In genomic region chr7:32888505-32888904, GRCh38 we compare ENCODE assay signal across 19 cellular contexts. TPM values are rescaled to one million over a fixed set of nuclear protein-coding genes. Genes with fewer than 3 reads are reported as not detected.
DNase-seq lines count a peak whose midpoint lies in the region; ATAC-seq and TF ChIP-seq lines count a peak whose summit lies in the region.
"Had no signal": no experiment of that assay in that cellular context is flagged by ENCODE, and none has a peak within 500 bp of the region (broad histone marks: within the 10 kb centered on the region; RNA-seq: fewer than 3 reads in every experiment).

No MANE protein-coding gene starts in this region.

- no peaks in the 10 kb centered on the region for H3K27me3 Mint-ChIP-seq in chondrocyte (ENCODE audit: low read depth)

- TF ChIP-seq CTCF in SK-N-SH (IDR thresholded peaks at IDR 0.05) (no peak), NB4 (IDR thresholded peaks at IDR 0.05; ENCODE audit: low read depth, low read length) (no peak), chondrocyte (IDR thresholded peaks at IDR 0.05) (no peak), gastrocnemius medialis (IDR thresholded peaks at IDR 0.05 in 4 of 5, conservative IDR thresholded peaks at IDR 0.05 in 1 of 5) (no peak), WERI-Rb-1 (IDR thresholded peaks at IDR 0.05; ENCODE audit: low read depth, low read length) (no peak)

- DNase-seq in SK-N-SH (no peak), NB4 (ENCODE audit: low read depth) (no peak), chondrocyte (ENCODE audit: low spot score) (no peak), gastrocnemius medialis (no peak), WERI-Rb-1 (no peak), cerebellum (ENCODE audit: low spot score) (no peak), 8988T (no peak)
- DNase-seq: activated CD4-positive, CD25-positive, alpha-beta regulatory T cell treated with anti-CD3 and anti-CD28 coated beads, Interleukin-2, amount 50 U/mL, for 72 hours; DMS79; effector memory CD4-positive, alpha-beta T cell; glutamatergic neuron; HCEC 1CT; NCI-H1417; NCI-H526 treated with DMSO at 0.1 percent for 48 hours; posterior cingulate gyrus; SHP77; stimulated activated CD4-positive, alpha-beta T cell treated with anti-CD3 and anti-CD28 coated beads, Interleukin-4, amount 100 ng/mL, for 24 hours had no signal

- intact Hi-C loops in gastrocnemius medialis (cut with DNase I; ENCODE audit: low total_unique reads), result no loop called here

- no peak overlapping the region for H2AFZ ChIP-seq in SK-N-SH (ENCODE audit: low read depth)

- POLR2A ChIA-PET in SK-N-SH (lab: Yijun Ruan, JAX), result no interaction called here

- 97% methylated on average over 6 of the region's 6 CpGs for WGBS in SK-N-SH (ENCODE audit: low lambda C conversion rate)

- TF ChIP-seq EP300 in SK-N-SH (IDR thresholded peaks at IDR 0.05; ENCODE audit: borderline replicate concordance in 1 of 2, low read depth in 1 of 2, low read length in 1 of 2), result no peak

- no peak for TF ChIP-seq POLR2A in NB4 (IDR thresholded peaks at IDR 0.05; ENCODE audit: extremely low read depth, insufficient read length)
- TF ChIP-seq POLR2A in gastrocnemius medialis (IDR thresholded peaks at IDR 0.05), result no peak

- H3K4me3 ChIP-seq in SK-N-SH (ENCODE audit: low read depth in 2 of 2, low read length in 1 of 2), result no peak overlapping the region
- peak overlapping the region; percentile 16 for H3K4me3 ChIP-seq in NB4 (ENCODE audit: low read depth, low read length)
- H3K4me3 ChIP-seq in gastrocnemius medialis, result peak overlapping the region; percentile 1 to 67 (median 63)
- no peak overlapping the region for H3K4me3 ChIP-seq in WERI-Rb-1 (ENCODE audit: low read depth, low read length)

- H3K9me3 Mint-ChIP-seq in chondrocyte (ENCODE audit: low read depth), result no peaks in the 10 kb centered on the region

- CTCF ChIA-PET in SK-N-SH (lab: Yijun Ruan, JAX), result interaction anchor here (0.9 to 6.1 kb wide), 3 partner anchors 17 to 55 kb away, joined by 3 to 37 read pairs (median 17); no protein-coding TSS in a partner anchor

- no peak overlapping the region for H3K9ac ChIP-seq in SK-N-SH

- H3K9me2 ChIP-seq in SK-N-SH, result no peaks in the 10 kb centered on the region

- H3K27ac Mint-ChIP-seq in chondrocyte (ENCODE audit: unreplicated experiment), result peak overlapping the region; percentile 69

- no peaks in the 10 kb centered on the region for H3K36me3 Mint-ChIP-seq in chondrocyte (ENCODE audit: low read depth)

- H3K4me1 ChIP-seq in SK-N-SH (ENCODE audit: control insufficient read depth in 1 of 2, insufficient read depth in 2 of 2, low read depth in 1 of 2, low read length in 1 of 2) (peaks cover 24 to 33% of the 10 kb centered on the region in 2 experiments; a peak in 3 of 4 replicates), gastrocnemius medialis (peaks cover 66 to 69% of the 10 kb centered on the region in 2 donors)

- peaks cover 39% of the 10 kb centered on the region for H3F3A ChIP-seq in SK-N-SH (replicated peaks; ENCODE audit: insufficient read depth)

- H3K27ac ChIP-seq in SK-N-SH (ENCODE audit: low read depth in 2 of 2, low read length in 1 of 2), result no peak overlapping the region
- peak overlapping the region; percentile 90 to 99 (median 96) for H3K27ac ChIP-seq in gastrocnemius medialis
- no peak overlapping the region for H3K27ac ChIP-seq in WERI-Rb-1
- H3K27ac ChIP-seq: 22Rv1 had no signal

- peaks cover 0 to 8% of the 10 kb centered on the region in 2 experiments for H3K36me3 ChIP-seq in SK-N-SH (replicated peaks in 1 of 2; ENCODE audit: control insufficient read depth in 1 of 2, insufficient read depth in 2 of 2, low read length in 1 of 2)
- H3K36me3 ChIP-seq in gastrocnemius medialis, result no peaks in the 10 kb centered on the region
- H3K36me3 ChIP-seq in WERI-Rb-1, result peaks cover 3% of the 10 kb centered on the region

- no peak for ATAC-seq in SK-N-SH treated with all-trans-retinoic acid at 6 μM for 48 hours
- no peak for ATAC-seq in gastrocnemius medialis

- no peak for TF ChIP-seq RAD21 in SK-N-SH (IDR thresholded peaks at IDR 0.05; ENCODE audit: low read length)

- H3K79me2 ChIP-seq in SK-N-SH (ENCODE audit: insufficient read depth), result peaks cover 75% of the 10 kb centered on the region

- H3K4me3 Mint-ChIP-seq in chondrocyte (ENCODE audit: unreplicated experiment), result no peak overlapping the region

- peak overlapping the region; percentile 22; the same call in 1 of the 2 replicates for H3K4me2 ChIP-seq in SK-N-SH

- H3K4me1 Mint-ChIP-seq in chondrocyte (ENCODE audit: low read depth), result peaks cover 54% of the 10 kb centered on the region

- H3K27me3 ChIP-seq in SK-N-SH (ENCODE audit: insufficient read depth), result no peaks in the 10 kb centered on the region
- no peaks in the 10 kb centered on the region for H3K27me3 ChIP-seq in gastrocnemius medialis
- H3K27me3 ChIP-seq in WERI-Rb-1 (ENCODE audit: insufficient read depth, low read depth, severe bottlenecking), result no peaks in the 10 kb centered on the region

- in situ Hi-C loops in gastrocnemius medialis (cut with MboI; ENCODE audit: low sequenced_read_pairs in 4 of 4), result no loop called here

- H3K9me3 ChIP-seq in SK-N-SH (no peaks in the 10 kb centered on the region), gastrocnemius medialis (no peaks in the 10 kb centered on the region), WERI-Rb-1 (ENCODE audit: severe bottlenecking) (no peaks in the 10 kb centered on the region)

- peaks cover 67% of the 10 kb centered on the region for H4K20me1 ChIP-seq in SK-N-SH (ENCODE audit: insufficient read depth)

TF ChIP-seq in SK-N-SH, 30 proteins besides CTCF, POLR2A, EP300 and RAD21 (continues in another document):
- TF ChIP-seq IRF3 (IDR thresholded peaks at IDR 0.05; ENCODE audit: low read depth, low read length) (no peak), TAF1 (IDR thresholded peaks at IDR 0.05; ENCODE audit: borderline replicate concordance, low read depth, low read length) (no peak), RCOR1 (IDR thresholded peaks at IDR 0.05; ENCODE audit: low read length) (no peak), YY1 (IDR thresholded peaks at IDR 0.05; ENCODE audit: low read depth) (no peak), USF2 (IDR thresholded peaks at IDR 0.05; ENCODE audit: borderline replicate concordance, low read depth, low read length) (no peak), JUND (IDR thresholded peaks at IDR 0.05) (no peak), SIN3A (IDR thresholded peaks at IDR 0.05; ENCODE audit: borderline replicate concordance, low read depth, low read length) (no peak), ELF1 (IDR thresholded peaks at IDR 0.05) (no peak), FOSL2 (IDR thresholded peaks at IDR 0.05; ENCODE audit: borderline replicate concordance, low read depth) (no peak), GATA2 (CRISPR knock-in tag; IDR thresholded peaks at IDR 0.05) (no peak), MXI1 (IDR thresholded peaks at IDR 0.05; ENCODE audit: low read depth, low read length) (no peak)

TF ChIP-seq in SK-N-SH treated with all-trans-retinoic acid at 6 μM for 48 hours, 23 proteins besides CTCF, POLR2A, EP300 and RAD21:
- no peak for TF ChIP-seq SNAI2 (CRISPR knock-in tag; IDR thresholded peaks at IDR 0.05)

RNA-seq across cellular contexts. Expression of gene KBTBD2, which starts 3.1 kb away (rescaled TPM):
- polyA plus RNA-seq in SK-N-SH (2012; rRNA removed), result 23.6 and 28.3 TPM in 2 replicates
- 32.5 and 37.1 TPM in 2 replicates for polyA plus RNA-seq in SK-N-SH (2012; cell fraction: cytosol; rRNA removed)
- 18.4 and 43.0 TPM in 2 replicates for polyA plus RNA-seq in SK-N-SH (2012; cell fraction: nucleus; rRNA removed)
- total RNA-seq in chondrocyte, result 22.0 to 24.8 TPM (median 23.9 TPM) in 3 replicates
- 10 to 100 TPM; 54.3 to 92.5 (median 64.1) TPM for total RNA-seq in gastrocnemius medialis
- total RNA-seq in cerebellum, result 66.1 TPM

Comparison
In these comparisons a context has a peak if more than half of its experiments do, and no peak if none do; other contexts are left out.
1. H3K27ac ChIP-seq: peak in gastrocnemius medialis (4 of 4); none in SK-N-SH (0 of 2) and WERI-Rb-1 (single experiment).
2. H3K4me3 ChIP-seq: peak in NB4 (single experiment) and gastrocnemius medialis (4 of 4); none in SK-N-SH (0 of 2) and WERI-Rb-1 (single experiment).